Comparison of ENCODE assay signal across 1 cellular context in the genomic region with DNA sequence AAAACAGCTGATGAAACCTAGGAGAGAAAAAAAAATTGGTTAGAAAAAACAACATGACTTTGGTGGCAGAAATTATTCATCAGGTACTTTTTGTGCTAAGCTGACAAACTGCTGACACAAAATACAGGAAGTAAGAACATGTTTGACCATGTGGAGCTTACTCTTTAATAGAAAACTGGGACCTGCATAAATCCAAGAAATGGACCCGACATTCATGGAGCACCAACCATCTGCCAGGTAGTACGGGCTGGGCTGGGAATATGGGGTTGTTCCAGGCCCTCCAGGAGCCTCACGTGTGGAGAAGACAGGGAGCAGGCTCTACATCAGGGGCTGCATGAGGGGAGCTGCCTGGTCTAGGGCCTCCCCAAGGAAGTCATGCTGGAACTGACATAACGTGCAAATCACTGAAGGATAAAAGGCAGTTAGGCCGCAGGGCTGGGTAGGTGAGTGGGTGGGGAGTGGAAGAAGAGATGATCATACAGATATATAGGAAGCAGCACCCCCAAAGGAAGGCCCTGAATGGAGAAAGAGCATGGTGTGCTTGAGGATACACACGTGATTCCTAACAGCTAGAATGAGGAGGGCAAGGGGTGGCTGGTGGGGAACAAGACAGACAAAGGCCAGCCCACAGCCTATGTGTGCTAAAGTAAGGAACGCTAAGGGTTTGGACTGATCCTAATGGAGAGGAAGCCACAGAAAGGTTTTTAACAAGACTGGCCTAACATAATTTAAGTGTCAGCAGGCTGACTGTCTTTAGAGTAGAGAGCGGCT.
TF ChIP-seq lines count a peak whose summit lies in the region.

No MANE protein-coding gene starts in this region.

TF ChIP-seq in GM12878, 131 proteins besides CTCF, POLR2A, EP300 and RAD21 (continued from another document):
- TF ChIP-seq, protein P1, sequence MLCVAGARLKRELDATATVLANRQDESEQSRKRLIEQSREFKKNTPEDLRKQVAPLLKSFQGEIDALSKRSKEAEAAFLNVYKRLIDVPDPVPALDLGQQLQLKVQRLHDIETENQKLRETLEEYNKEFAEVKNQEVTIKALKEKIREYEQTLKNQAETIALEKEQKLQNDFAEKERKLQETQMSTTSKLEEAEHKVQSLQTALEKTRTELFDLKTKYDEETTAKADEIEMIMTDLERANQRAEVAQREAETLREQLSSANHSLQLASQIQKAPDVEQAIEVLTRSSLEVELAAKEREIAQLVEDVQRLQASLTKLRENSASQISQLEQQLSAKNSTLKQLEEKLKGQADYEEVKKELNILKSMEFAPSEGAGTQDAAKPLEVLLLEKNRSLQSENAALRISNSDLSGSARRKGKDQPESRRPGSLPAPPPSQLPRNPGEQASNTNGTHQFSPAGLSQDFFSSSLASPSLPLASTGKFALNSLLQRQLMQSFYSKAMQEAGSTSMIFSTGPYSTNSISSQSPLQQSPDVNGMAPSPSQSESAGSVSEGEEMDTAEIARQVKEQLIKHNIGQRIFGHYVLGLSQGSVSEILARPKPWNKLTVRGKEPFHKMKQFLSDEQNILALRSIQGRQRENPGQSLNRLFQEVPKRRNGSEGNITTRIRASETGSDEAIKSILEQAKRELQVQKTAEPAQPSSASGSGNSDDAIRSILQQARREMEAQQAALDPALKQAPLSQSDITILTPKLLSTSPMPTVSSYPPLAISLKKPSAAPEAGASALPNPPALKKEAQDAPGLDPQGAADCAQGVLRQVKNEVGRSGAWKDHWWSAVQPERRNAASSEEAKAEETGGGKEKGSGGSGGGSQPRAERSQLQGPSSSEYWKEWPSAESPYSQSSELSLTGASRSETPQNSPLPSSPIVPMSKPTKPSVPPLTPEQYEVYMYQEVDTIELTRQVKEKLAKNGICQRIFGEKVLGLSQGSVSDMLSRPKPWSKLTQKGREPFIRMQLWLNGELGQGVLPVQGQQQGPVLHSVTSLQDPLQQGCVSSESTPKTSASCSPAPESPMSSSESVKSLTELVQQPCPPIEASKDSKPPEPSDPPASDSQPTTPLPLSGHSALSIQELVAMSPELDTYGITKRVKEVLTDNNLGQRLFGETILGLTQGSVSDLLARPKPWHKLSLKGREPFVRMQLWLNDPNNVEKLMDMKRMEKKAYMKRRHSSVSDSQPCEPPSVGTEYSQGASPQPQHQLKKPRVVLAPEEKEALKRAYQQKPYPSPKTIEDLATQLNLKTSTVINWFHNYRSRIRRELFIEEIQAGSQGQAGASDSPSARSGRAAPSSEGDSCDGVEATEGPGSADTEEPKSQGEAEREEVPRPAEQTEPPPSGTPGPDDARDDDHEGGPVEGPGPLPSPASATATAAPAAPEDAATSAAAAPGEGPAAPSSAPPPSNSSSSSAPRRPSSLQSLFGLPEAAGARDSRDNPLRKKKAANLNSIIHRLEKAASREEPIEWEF (IDR thresholded peaks at IDR 0.05; ENCODE audit: insufficient replicate concordance, low read depth, low read length), result no peak
- TF ChIP-seq ASH2L (IDR thresholded peaks at IDR 0.05; ENCODE audit: borderline replicate concordance, low read depth) (no peak), MTA3 (IDR thresholded peaks at IDR 0.05; ENCODE audit: borderline replicate concordance, low read length) (peak; percentile 74; the same call in 1 of the 2 replicates), CBX3 (IDR thresholded peaks at IDR 0.05; ENCODE audit: borderline replicate concordance, low read depth) (no peak), EED (IDR thresholded peaks at IDR 0.05; ENCODE audit: low read depth) (peak; percentile 99), ZZZ3 (IDR thresholded peaks at IDR 0.05; ENCODE audit: control insufficient read depth, insufficient read length, low read depth) (no peak), SP1 (IDR thresholded peaks at IDR 0.05; ENCODE audit: low read depth, low read length) (peak; percentile 45), NR2C2 (IDR thresholded peaks at IDR 0.05; ENCODE audit: borderline replicate concordance, control insufficient read depth, insufficient read length, low read depth) (no peak), IKZF1 (conservative IDR thresholded peaks at IDR 0.05) (peak; percentile 96), SREBF2 (IDR thresholded peaks at IDR 0.05; ENCODE audit: low read length) (no peak)
- TF ChIP-seq, protein P2, sequence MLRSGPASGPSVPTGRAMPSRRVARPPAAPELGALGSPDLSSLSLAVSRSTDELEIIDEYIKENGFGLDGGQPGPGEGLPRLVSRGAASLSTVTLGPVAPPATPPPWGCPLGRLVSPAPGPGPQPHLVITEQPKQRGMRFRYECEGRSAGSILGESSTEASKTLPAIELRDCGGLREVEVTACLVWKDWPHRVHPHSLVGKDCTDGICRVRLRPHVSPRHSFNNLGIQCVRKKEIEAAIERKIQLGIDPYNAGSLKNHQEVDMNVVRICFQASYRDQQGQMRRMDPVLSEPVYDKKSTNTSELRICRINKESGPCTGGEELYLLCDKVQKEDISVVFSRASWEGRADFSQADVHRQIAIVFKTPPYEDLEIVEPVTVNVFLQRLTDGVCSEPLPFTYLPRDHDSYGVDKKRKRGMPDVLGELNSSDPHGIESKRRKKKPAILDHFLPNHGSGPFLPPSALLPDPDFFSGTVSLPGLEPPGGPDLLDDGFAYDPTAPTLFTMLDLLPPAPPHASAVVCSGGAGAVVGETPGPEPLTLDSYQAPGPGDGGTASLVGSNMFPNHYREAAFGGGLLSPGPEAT (IDR thresholded peaks at IDR 0.05; ENCODE audit: low read depth), result peak; percentile 92
- TF ChIP-seq, protein P3, sequence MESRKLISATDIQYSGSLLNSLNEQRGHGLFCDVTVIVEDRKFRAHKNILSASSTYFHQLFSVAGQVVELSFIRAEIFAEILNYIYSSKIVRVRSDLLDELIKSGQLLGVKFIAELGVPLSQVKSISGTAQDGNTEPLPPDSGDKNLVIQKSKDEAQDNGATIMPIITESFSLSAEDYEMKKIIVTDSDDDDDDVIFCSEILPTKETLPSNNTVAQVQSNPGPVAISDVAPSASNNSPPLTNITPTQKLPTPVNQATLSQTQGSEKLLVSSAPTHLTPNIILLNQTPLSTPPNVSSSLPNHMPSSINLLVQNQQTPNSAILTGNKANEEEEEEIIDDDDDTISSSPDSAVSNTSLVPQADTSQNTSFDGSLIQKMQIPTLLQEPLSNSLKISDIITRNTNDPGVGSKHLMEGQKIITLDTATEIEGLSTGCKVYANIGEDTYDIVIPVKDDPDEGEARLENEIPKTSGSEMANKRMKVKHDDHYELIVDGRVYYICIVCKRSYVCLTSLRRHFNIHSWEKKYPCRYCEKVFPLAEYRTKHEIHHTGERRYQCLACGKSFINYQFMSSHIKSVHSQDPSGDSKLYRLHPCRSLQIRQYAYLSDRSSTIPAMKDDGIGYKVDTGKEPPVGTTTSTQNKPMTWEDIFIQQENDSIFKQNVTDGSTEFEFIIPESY (IDR thresholded peaks at IDR 0.05), result no peak
- TF ChIP-seq, protein P4, sequence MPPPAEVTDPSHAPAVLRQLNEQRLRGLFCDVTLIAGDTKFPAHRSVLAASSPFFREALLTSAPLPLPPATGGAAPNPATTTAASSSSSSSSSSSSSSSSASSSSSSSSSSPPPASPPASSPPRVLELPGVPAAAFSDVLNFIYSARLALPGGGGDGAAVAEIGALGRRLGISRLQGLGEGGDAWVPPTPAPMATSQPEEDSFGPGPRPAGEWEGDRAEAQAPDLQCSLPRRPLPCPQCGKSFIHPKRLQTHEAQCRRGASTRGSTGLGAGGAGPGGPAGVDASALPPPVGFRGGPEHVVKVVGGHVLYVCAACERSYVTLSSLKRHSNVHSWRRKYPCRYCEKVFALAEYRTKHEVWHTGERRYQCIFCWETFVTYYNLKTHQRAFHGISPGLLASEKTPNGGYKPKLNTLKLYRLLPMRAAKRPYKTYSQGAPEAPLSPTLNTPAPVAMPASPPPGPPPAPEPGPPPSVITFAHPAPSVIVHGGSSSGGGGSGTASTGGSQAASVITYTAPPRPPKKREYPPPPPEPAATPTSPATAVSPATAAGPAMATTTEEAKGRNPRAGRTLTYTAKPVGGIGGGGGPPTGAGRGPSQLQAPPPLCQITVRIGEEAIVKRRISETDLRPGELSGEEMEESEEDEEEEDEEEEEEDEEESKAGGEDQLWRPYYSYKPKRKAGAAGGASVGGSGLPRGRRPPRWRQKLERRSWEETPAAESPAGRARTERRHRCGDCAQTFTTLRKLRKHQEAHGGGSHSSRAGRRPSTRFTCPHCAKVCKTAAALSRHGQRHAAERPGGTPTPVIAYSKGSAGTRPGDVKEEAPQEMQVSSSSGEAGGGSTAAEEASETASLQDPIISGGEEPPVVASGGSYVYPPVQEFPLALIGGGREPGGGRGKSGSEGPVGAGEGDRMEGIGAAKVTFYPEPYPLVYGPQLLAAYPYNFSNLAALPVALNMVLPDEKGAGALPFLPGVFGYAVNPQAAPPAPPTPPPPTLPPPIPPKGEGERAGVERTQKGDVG (CRISPR knock-in tag; IDR thresholded peaks at IDR 0.05), result no peak; the same call in 1 of the 2 replicates
